In the genomic region with DNA sequence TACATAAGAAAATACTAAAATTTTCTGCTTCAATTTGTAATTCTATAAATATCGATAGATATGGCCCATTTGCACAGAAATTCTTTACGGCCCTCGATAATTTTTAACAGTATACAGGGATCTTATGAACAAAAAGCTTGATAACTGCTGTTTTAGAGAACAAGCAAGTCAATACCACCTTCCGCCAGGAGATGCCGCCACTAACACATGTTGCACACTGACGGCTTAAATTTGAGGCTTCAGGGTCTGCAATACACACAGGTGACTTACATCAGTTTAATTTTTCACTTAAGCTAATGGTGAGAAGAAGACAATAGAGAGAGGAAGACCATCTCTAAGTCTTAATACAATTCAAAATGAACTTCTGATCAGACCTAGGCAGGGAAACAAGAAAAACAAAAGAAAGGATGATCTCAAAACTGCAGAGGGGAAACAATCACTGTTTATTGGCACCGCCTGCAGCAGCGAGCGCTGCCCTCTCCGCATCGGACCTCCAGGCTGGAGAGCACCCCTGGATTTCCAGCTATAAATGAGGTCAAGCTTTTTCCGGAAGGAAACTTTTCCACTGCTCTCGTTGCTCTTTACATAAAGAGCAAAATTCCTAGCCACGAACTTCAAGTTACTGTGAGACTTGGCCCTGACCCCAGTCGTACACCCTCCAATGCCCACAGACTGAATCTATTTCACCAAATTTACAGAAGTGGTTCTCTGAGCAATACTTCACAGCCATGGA, we compare ENCODE assay signal across 8 cellular contexts. TPM values are rescaled to one million over a fixed set of nuclear protein-coding genes. Genes with fewer than 3 reads are reported as not detected.
DNase-seq lines count a peak whose midpoint lies in the region; ATAC-seq and TF ChIP-seq lines count a peak whose summit lies in the region.

No MANE protein-coding gene starts in this region.

- no peak overlapping the region for H3K4me3 Mint-ChIP-seq in CD8-positive, alpha-beta T cell

- no peaks in the 10 kb centered on the region for H4K20me1 ChIP-seq in KMS-11 (ENCODE audit: insufficient read depth)
- 0 out of 2 replicates have a peak, but pooled peaks cover 3% of the 10 kb centered on the region for H4K20me1 ChIP-seq in PC-9 (ENCODE audit: insufficient read depth)

- WGBS in prostate gland: 26% methylated on average over 15 of the region's 15 CpGs

- H3K4me2 ChIP-seq in KMS-11 (no peak overlapping the region), PC-9 (peak overlapping the region; percentile 21)

- peaks cover 45% of the 10 kb centered on the region for H3K27me3 Mint-ChIP-seq in CD8-positive, alpha-beta T cell (ENCODE audit: low read depth)

- TF ChIP-seq CTCF in CD8-positive, alpha-beta T cell (IDR thresholded peaks at IDR 0.05): peak; percentile 82
- TF ChIP-seq CTCF in KMS-11 (conservative IDR thresholded peaks at IDR 0.05; ENCODE audit: low read depth, low read length) (peak; percentile 66), PC-9 (conservative IDR thresholded peaks at IDR 0.05) (peak; percentile 88), prostate gland (IDR thresholded peaks at IDR 0.05) (peak; percentile 61 to 71 (median 62))

- intact Hi-C loops in CD8-positive, alpha-beta T cell (cut with DNase I, micrococcal nuclease): loop anchor here in 1 of 2 experiments (5.0 to 10.0 kb wide), 3 partner anchors 1193 to 1475 kb away; no protein-coding TSS in a partner anchor
- intact Hi-C loops in PC-9 (cut with micrococcal nuclease; ENCODE audit: unreplicated experiment) (loop anchor here (5.0 to 10.0 kb wide), 2 partner anchors 815 to 1193 kb away; no protein-coding TSS in a partner anchor), prostate gland (cut with DNase I) (no loop called here)

- CTCF ChIA-PET in CD8-positive, alpha-beta T cell (lab: Charles Lee): interaction anchor here (0.6 to 4.2 kb wide), 12 partner anchors 9 to 630 kb away, joined by 3 to 18 read pairs (median 4); no protein-coding TSS in a partner anchor
- CTCF ChIA-PET in PC-9 (lab: Charles Lee): interaction anchor here (0.6 to 1.2 kb wide), 4 partner anchors 9 to 1542 kb away, joined by 3 to 11 read pairs (median 4); no protein-coding TSS in a partner anchor

- peak; percentile 12 to 62 (median 43) for DNase-seq in CD8-positive, alpha-beta T cell
- peak in 1 of 2 experiments; percentile 64 for DNase-seq in PC-9
- DNase-seq in activated effector memory CD4-positive, alpha-beta T cell treated with Interleukin-2 at 50 U/mL for 16 hours: peak; percentile 14
- DNase-seq in germinal center (ENCODE audit: low spot score): peak; percentile 37
- DNase-seq in prostate gland (ENCODE audit: low spot score): peak; percentile 39

- H3K36me3 ChIP-seq in CD8-positive, alpha-beta T cell (ENCODE audit: insufficient read depth, low read length): no peaks in the 10 kb centered on the region
- no peaks in the 10 kb centered on the region for H3K36me3 ChIP-seq in KMS-11 (ENCODE audit: insufficient read depth)
- no peaks in the 10 kb centered on the region for H3K36me3 ChIP-seq in PC-9 (ENCODE audit: low read depth)
- H3K36me3 ChIP-seq in prostate gland: no peaks in the 10 kb centered on the region

- no peaks in the 10 kb centered on the region for H3K9me2 ChIP-seq in PC-9 (ENCODE audit: insufficient read depth)

- peak; percentile 42 for ATAC-seq in CD8-positive, alpha-beta T cell
- ATAC-seq in GM19452 (IDR thresholded peaks at IDR 0.05; ENCODE audit: unreplicated experiment) (peak; percentile 63), GM19023 (IDR thresholded peaks at IDR 0.05; ENCODE audit: unreplicated experiment) (no peak)

- no peaks in the 10 kb centered on the region for H3K27me3 ChIP-seq in CD8-positive, alpha-beta T cell (ENCODE audit: insufficient read depth, low read length)
- H3K27me3 ChIP-seq in KMS-11 (ENCODE audit: insufficient read depth, low read depth): no peaks in the 10 kb centered on the region
- H3K27me3 ChIP-seq in PC-9 (ENCODE audit: insufficient read depth, low read depth): peaks cover 82% of the 10 kb centered on the region
- H3K27me3 ChIP-seq in prostate gland (replicated peaks; ENCODE audit: insufficient read depth): peaks cover 4% of the 10 kb centered on the region

- H3K79me2 ChIP-seq in KMS-11 (ENCODE audit: insufficient read depth, low read depth) (no peaks in the 10 kb centered on the region), PC-9 (ENCODE audit: low read depth) (no peaks in the 10 kb centered on the region)

- no peaks in the 10 kb centered on the region for H3K4me1 ChIP-seq in CD8-positive, alpha-beta T cell (ENCODE audit: insufficient read depth, low read length)
- H3K4me1 ChIP-seq in KMS-11 (ENCODE audit: low read depth, poor library complexity, severe bottlenecking) (no peaks in the 10 kb centered on the region), PC-9 (replicated peaks; ENCODE audit: insufficient read depth) (no peaks in the 10 kb centered on the region), prostate gland (replicated peaks) (no peaks in the 10 kb centered on the region)

- no peak overlapping the region for H3K27ac ChIP-seq in CD8-positive, alpha-beta T cell (ENCODE audit: low read depth, low read length)
- no peak overlapping the region for H3K27ac ChIP-seq in KMS-11
- H3K27ac ChIP-seq in PC-9: no peak overlapping the region
- no peak overlapping the region for H3K27ac ChIP-seq in prostate gland

- no TSS peak for BruUV-seq in PC-9 (replicated peaks; lab: Mats Ljungman, UMichigan)

- H2AFZ ChIP-seq in KMS-11 (ENCODE audit: low read depth): no peak overlapping the region
- peak overlapping the region; percentile 30; the same call in 1 of the 2 replicates for H2AFZ ChIP-seq in PC-9

- H3K9ac ChIP-seq in KMS-11: no peak overlapping the region

- H3K9me3 Mint-ChIP-seq in CD8-positive, alpha-beta T cell: no peaks in the 10 kb centered on the region

- H3K4me1 Mint-ChIP-seq in CD8-positive, alpha-beta T cell (ENCODE audit: low read depth): no peaks in the 10 kb centered on the region

- TF ChIP-seq POLR2A in prostate gland (IDR thresholded peaks at IDR 0.05): no peak

- no peak overlapping the region for H3K4me3 ChIP-seq in CD8-positive, alpha-beta T cell (ENCODE audit: low read depth, low read length)
- H3K4me3 ChIP-seq in KMS-11 (IDR thresholded peaks at IDR 0.05; ENCODE audit: insufficient read depth, low read depth, low read length): no peak overlapping the region
- no peak overlapping the region for H3K4me3 ChIP-seq in PC-9
- H3K4me3 ChIP-seq in prostate gland: no peak overlapping the region

- H3K27ac Mint-ChIP-seq in CD8-positive, alpha-beta T cell: no peak overlapping the region

- H3K9me3 ChIP-seq in CD8-positive, alpha-beta T cell (ENCODE audit: low read length): no peaks in the 10 kb centered on the region
- no peaks in the 10 kb centered on the region for H3K9me3 ChIP-seq in PC-9 (ENCODE audit: insufficient read depth, low read depth)
- H3K9me3 ChIP-seq in prostate gland: no peaks in the 10 kb centered on the region

- H3F3A ChIP-seq in PC-9 (ENCODE audit: insufficient read depth, low read depth): no peaks in the 10 kb centered on the region

- no peaks in the 10 kb centered on the region for H3K36me3 Mint-ChIP-seq in CD8-positive, alpha-beta T cell

- POLR2A ChIA-PET in CD8-positive, alpha-beta T cell (lab: Charles Lee): no interaction called here
- POLR2A ChIA-PET in PC-9 (lab: Charles Lee; ENCODE audit: unreplicated experiment): no interaction called here

RNA-seq across cellular contexts. Expression of gene OTOR, which starts 53.9 kb away (rescaled TPM):
- not detected for total RNA-seq in CD8-positive, alpha-beta T cell
- total RNA-seq in PC-9 (2021): not detected in 2 replicates
- total RNA-seq in prostate gland: not detected
